In genomic region chr19:4316940-4317339, GRCh38 we compare ENCODE assay signal across 1 cellular context.
TF ChIP-seq lines count a peak whose summit lies in the region.

No MANE protein-coding gene starts in this region.

TF ChIP-seq in SK-N-SH treated with all-trans-retinoic acid at 6 μM for 48 hours, 23 proteins besides CTCF, POLR2A, EP300 and RAD21 (continued from another document):
- TF ChIP-seq ZFP30 (CRISPR knock-in tag; IDR thresholded peaks at IDR 0.05) (no peak), ISL1 (CRISPR knock-in tag; IDR thresholded peaks at IDR 0.05) (no peak), CSRNP3 (CRISPR knock-in tag; IDR thresholded peaks at IDR 0.05) (no peak), ARNTL (CRISPR knock-in tag; IDR thresholded peaks at IDR 0.05; ENCODE audit: borderline replicate concordance, low read depth) (no peak), TSHZ2 (CRISPR knock-in tag; IDR thresholded peaks at IDR 0.05) (no peak), SNAI2 (CRISPR knock-in tag; IDR thresholded peaks at IDR 0.05) (no peak), RARB (CRISPR knock-in tag; IDR thresholded peaks at IDR 0.05) (no peak), TOX (CRISPR knock-in tag; IDR thresholded peaks at IDR 0.05; ENCODE audit: borderline replicate concordance) (no peak), TCF4 (CRISPR knock-in tag; IDR thresholded peaks at IDR 0.05; ENCODE audit: borderline replicate concordance) (no peak), ZNF8 (CRISPR knock-in tag; IDR thresholded peaks at IDR 0.05) (no peak), OSR1 (CRISPR knock-in tag; IDR thresholded peaks at IDR 0.05) (no peak), GLIS3 (CRISPR knock-in tag; IDR thresholded peaks at IDR 0.05) (no peak)
